24 cellular contexts compared by ENCODE assay signal in the genomic region with DNA sequence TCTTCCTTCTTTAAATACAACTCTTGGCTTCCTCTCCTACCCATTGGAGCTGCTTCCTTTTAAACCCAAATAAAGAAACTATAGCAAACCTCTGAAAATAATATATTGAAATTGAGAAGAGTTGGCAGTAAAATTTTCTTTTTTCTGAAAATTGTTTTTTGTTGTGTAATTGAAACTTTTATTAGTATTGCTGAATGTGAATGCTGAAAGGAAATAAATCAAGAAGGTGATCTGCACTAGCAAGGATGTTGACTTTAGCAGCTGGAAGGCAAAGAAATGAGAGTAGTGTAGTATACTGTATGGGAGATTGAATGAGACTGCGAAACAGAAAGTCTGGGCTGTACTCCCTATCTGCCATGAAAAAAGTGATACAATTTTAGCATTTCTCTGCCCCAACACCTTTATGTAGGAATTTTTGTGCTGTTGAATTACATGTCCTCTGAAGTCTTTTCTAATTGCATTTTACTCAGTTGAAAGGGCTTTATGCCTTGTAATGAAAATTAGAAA.
"Had no signal": no experiment of that assay in that cellular context is flagged by ENCODE, and none has a peak within 500 bp of the region (broad histone marks: within the 10 kb centered on the region; RNA-seq: fewer than 3 reads in every experiment).

No MANE protein-coding gene starts in this region.

- DNase-seq: occipital lobe; ovary; posterior cingulate gyrus; psoas muscle; right cardiac atrium; right lobe of liver; sigmoid colon; small intestine; stimulated activated CD4-positive, alpha-beta T cell treated with anti-CD3 and anti-CD28 coated beads, Interleukin-15, amount 100 ng/mL, for 24 hours; stimulated activated CD4-positive, alpha-beta T cell treated with anti-CD3 and anti-CD28 coated beads, Interleukin-2, amount 100 ng/mL, for 24 hours; stimulated activated CD4-positive, alpha-beta T cell treated with anti-CD3 and anti-CD28 coated beads, Interleukin-2, amount 100 ng/mL, for 48 hours; stimulated activated CD4-positive, alpha-beta T cell treated with anti-CD3 and anti-CD28 coated beads, Interleukin-4, amount 100 ng/mL, for 24 hours; stimulated activated naive B cell treated with anti-CD40 and anti-IgM and Interleukin-4, amounts not matched to agents 10 μg/mL and 1 μg/mL and 100 μg/mL, for 72 hours; stimulated activated naive CD4-positive, alpha-beta T cell treated with Interleukin-2 at 50 U/mL for 16 hours; stomach; thyroid gland; trophoblast cell; upper lobe of left lung had no signal

- H3K27me3 Mint-ChIP-seq: progenitor cell of endocrine pancreas had no signal

- FAIRE-seq: small intestine, urothelium cell line had no signal

- H3K27ac Mint-ChIP-seq: nephron; neural progenitor cell; progenitor cell of endocrine pancreas; stimulated activated effector memory CD8-positive, alpha-beta T cell treated with anti-CD3 and anti-CD28 coated beads, Interleukin-12 subunit alpha, Interleukin-12 subunit beta, amount 100 ng/mL, for 72 hours; stimulated activated naive B cell treated with anti-CD40 and anti-IgM and Interleukin-4, amounts not matched to agents 10 μg/mL and 1 μg/mL and 100 μg/mL, for 72 hours; stimulated activated naive CD8-positive, alpha-beta T cell treated with anti-CD3 and anti-CD28 coated beads, Interleukin-15, Interleukin-2, amounts not matched to agents 100 ng/mL and 50 ng/mL, for 24 hours had no signal

- H3K36me3 Mint-ChIP-seq: stimulated activated effector memory CD8-positive, alpha-beta T cell treated with anti-CD3 and anti-CD28 coated beads, Interleukin-12 subunit alpha, Interleukin-12 subunit beta, amount 100 ng/mL, for 72 hours; stimulated activated naive B cell treated with anti-CD40 and anti-IgM and Interleukin-4, amounts not matched to agents 10 μg/mL and 1 μg/mL and 100 μg/mL, for 72 hours had no signal

- H3K4me3 Mint-ChIP-seq: nephron; neural progenitor cell; stimulated activated effector memory CD8-positive, alpha-beta T cell treated with anti-CD3 and anti-CD28 coated beads, Interleukin-12 subunit alpha, Interleukin-12 subunit beta, amount 100 ng/mL, for 72 hours; stimulated activated naive B cell treated with anti-CD40 and anti-IgM and Interleukin-4, amounts not matched to agents 10 μg/mL and 1 μg/mL and 100 μg/mL, for 72 hours; stimulated activated naive CD8-positive, alpha-beta T cell treated with anti-CD3 and anti-CD28 coated beads, Interleukin-15, Interleukin-2, amounts not matched to agents 100 ng/mL and 50 ng/mL, for 24 hours had no signal

- H3K9me3 Mint-ChIP-seq: stimulated activated effector memory CD8-positive, alpha-beta T cell treated with anti-CD3 and anti-CD28 coated beads, Interleukin-12 subunit alpha, Interleukin-12 subunit beta, amount 100 ng/mL, for 72 hours; stimulated activated naive CD8-positive, alpha-beta T cell treated with anti-CD3 and anti-CD28 coated beads, Interleukin-15, Interleukin-2, amounts not matched to agents 100 ng/mL and 50 ng/mL, for 24 hours had no signal

- ATAC-seq: psoas muscle; right cardiac atrium; right lobe of liver; stimulated activated effector memory CD8-positive, alpha-beta T cell treated with anti-CD3 and anti-CD28 coated beads, Interleukin-12 subunit alpha, Interleukin-12 subunit beta, amount 100 ng/mL, for 72 hours; stimulated activated naive B cell treated with anti-CD40 and anti-IgM and Interleukin-4, amounts not matched to agents 10 μg/mL and 1 μg/mL and 100 μg/mL, for 72 hours had no signal

- H3K4me1 Mint-ChIP-seq: nephron; neural progenitor cell; stimulated activated effector memory CD8-positive, alpha-beta T cell treated with anti-CD3 and anti-CD28 coated beads, Interleukin-12 subunit alpha, Interleukin-12 subunit beta, amount 100 ng/mL, for 72 hours; stimulated activated naive B cell treated with anti-CD40 and anti-IgM and Interleukin-4, amounts not matched to agents 10 μg/mL and 1 μg/mL and 100 μg/mL, for 72 hours had no signal
